8 cellular contexts compared by ENCODE assay signal in genomic region chr1:159936284-159936904, GRCh38. TPM values are rescaled to one million over a fixed set of nuclear protein-coding genes. Genes with fewer than 3 reads are reported as not detected.
DNase-seq lines count a peak whose midpoint lies in the region; ATAC-seq and TF ChIP-seq lines count a peak whose summit lies in the region.

No MANE protein-coding gene starts in this region.

- H3K9me3 ChIP-seq in SJSA1 (replicated peaks) (no peaks in the 10 kb centered on the region), aorta (ENCODE audit: control insufficient read depth, low read length) (no peaks in the 10 kb centered on the region)

- H3K36me3 ChIP-seq in GM06990 (ENCODE audit: control insufficient read depth, insufficient read depth, low read length) (no peaks in the 10 kb centered on the region), SJSA1 (no peaks in the 10 kb centered on the region), aorta (ENCODE audit: control insufficient read depth in 1 of 2, insufficient read depth in 2 of 2, low read length in 1 of 2) (no peaks in the 10 kb centered on the region)

- H3K4me3 ChIP-seq in GM06990 (replicated peaks; ENCODE audit: low read depth, low read length) (no peak overlapping the region), SJSA1 (no peak overlapping the region), aorta (ENCODE audit: low read length in 2 of 2) (no peak overlapping the region)

- TF ChIP-seq CTCF in GM06990 (IDR thresholded peaks at IDR 0.05; ENCODE audit: insufficient read depth, low read length, poor library complexity, severe bottlenecking) = peak; percentile 98

- DNase-seq in GM06990 (ENCODE audit: extremely low read depth, insufficient read length) = peak; percentile 65
- DNase-seq in HuH-7.5 (ENCODE audit: low spot score) = peak; percentile 80
- peak; percentile 64 to 66 for DNase-seq in SJSA1 (ENCODE audit: low read depth in 1 of 2, low spot score in 2 of 2)
- DNase-seq in activated gamma-delta T cell treated with Interleukin-2 at 50 U/mL for 16 hours = peak; percentile 82
- peak; percentile 71 for DNase-seq in glomerular visceral epithelial cell (ENCODE audit: extremely low spot score)
- peak; percentile 94 for DNase-seq in posterior vena cava (ENCODE audit: low spot score)
- DNase-seq in aorta = peak; percentile 86 to 92

- intact Hi-C loops in posterior vena cava (cut with DNase I) = loop anchor here in 1 of 2 donors (5.0 kb wide), 1 partner anchor 71 kb away; no protein-coding TSS in a partner anchor
- intact Hi-C loops in aorta (cut with DNase I) = loop anchor here (1.0 to 5.0 kb wide), 2 partner anchors 71 to 72 kb away; no protein-coding TSS in a partner anchor

- H3K27me3 ChIP-seq in GM06990 (replicated peaks; ENCODE audit: control insufficient read depth, insufficient read depth, low read length) (no peaks in the 10 kb centered on the region; the same call in 1 of the 2 replicates), SJSA1 (replicated peaks) (peaks cover 23% of the 10 kb centered on the region; the same call in 1 of the 2 replicates), aorta (ENCODE audit: control insufficient read depth in 1 of 2, insufficient read depth in 2 of 2, low read length in 1 of 2) (no peaks in the 10 kb centered on the region)

- 33 to 38% methylated on average over 13 to 15 of the region's 15 CpGs for WGBS in aorta, 2 donors

- H3K27ac ChIP-seq in SJSA1 (no peak overlapping the region), aorta (ENCODE audit: low read depth in 1 of 2, low read length in 2 of 2) (no peak overlapping the region)

- no peaks in the 10 kb centered on the region for H3K4me1 ChIP-seq in SJSA1 (replicated peaks)
- no peaks in the 10 kb centered on the region for H3K4me1 ChIP-seq in aorta (ENCODE audit: control insufficient read depth in 1 of 2, insufficient read depth in 2 of 2, low read length in 2 of 2)

- ATAC-seq in aorta (ENCODE audit: low FRiP score) (peak; percentile 85), HG03457 (IDR thresholded peaks at IDR 0.05; ENCODE audit: unreplicated experiment) (no peak)

RNA-seq across cellular contexts. Expression of gene IGSF9, which starts 9.0 kb away (rescaled TPM):
- total RNA-seq in SJSA1 (2014; rRNA removed; shearing (Covaris generic)) = 0.16 TPM in 1 of 2 replicates, not detected in the other
- total RNA-seq in posterior vena cava = under 1 TPM; 0.10 to 0.42 TPM
- under 1 TPM in 1 of 2 donors, not detected in 1; 0.30 TPM for total RNA-seq in aorta
- 1 to 10 TPM in 1 of 2 donors, under 1 TPM in 1; 0.05 to 1.0 TPM for polyA plus RNA-seq in aorta

RNA-seq across cellular contexts. Expression of gene TAGLN2, which starts 11.1 kb away (rescaled TPM):
- 601 and 809 TPM in 2 replicates for total RNA-seq in SJSA1 (2014; rRNA removed; shearing (Covaris generic))
- total RNA-seq in posterior vena cava (100 to 1,000 TPM; 237 to 244 TPM), aorta (100 to 1,000 TPM; 316 to 350 TPM)
- 100 to 1,000 TPM; 349 to 383 TPM for polyA plus RNA-seq in aorta

RNA-seq across cellular contexts. Expression of gene SLAMF9, which starts 17.6 kb away (rescaled TPM):
- not detected in 2 replicates for total RNA-seq in SJSA1 (2014; rRNA removed; shearing (Covaris generic))
- total RNA-seq in posterior vena cava (under 1 TPM in 1 of 2 donors, not detected in 1; 0.38 TPM), aorta (not detected)
- not detected for polyA plus RNA-seq in aorta

RNA-seq across cellular contexts. Expression of gene CFAP45, which starts 36.4 kb away (rescaled TPM):
- total RNA-seq in SJSA1 (2014; rRNA removed; shearing (Covaris generic)) = 0.61 TPM in 1 of 2 replicates, not detected in the other
- total RNA-seq in posterior vena cava = 1 to 10 TPM; 1.2 to 2.2 TPM
- total RNA-seq in aorta = 1 to 10 TPM; 2.5 to 2.7 TPM
- 1 to 10 TPM in 1 of 2 donors, not detected in 1; 2.7 TPM for polyA plus RNA-seq in aorta
